In genomic region chr7:36115448-36116321, GRCh38 we compare ENCODE assay signal across 1 cellular context.
TF ChIP-seq lines count a peak whose summit lies in the region.

No MANE protein-coding gene starts in this region.

TF ChIP-seq in GM12878, 131 proteins besides CTCF, POLR2A, EP300 and RAD21 (continued from another document):
- peak; percentile 46 for TF ChIP-seq PKNOX1 (IDR thresholded peaks at IDR 0.05)
- TF ChIP-seq ZBED1 (IDR thresholded peaks at IDR 0.05; ENCODE audit: borderline replicate concordance): peak; percentile 89; the same call in 1 of the 2 replicates
- TF ChIP-seq BHLHE40 (IDR thresholded peaks at IDR 0.05; ENCODE audit: borderline replicate concordance in 1 of 2, low read depth in 2 of 2, low read length in 1 of 2): peak; percentile 31 to 70; a peak in 2 of 4 replicates
- TF ChIP-seq MEF2A (IDR thresholded peaks at IDR 0.05; ENCODE audit: insufficient read depth, low read depth, low read length): peak; percentile 65; the same call in 1 of the 2 replicates
- TF ChIP-seq CREM (IDR thresholded peaks at IDR 0.05; ENCODE audit: low read depth): peak; percentile 83
